In genomic region chr4:11489449-11490083, GRCh38 we compare ENCODE assay signal across 15 cellular contexts.
A peak's percentile ranks its signal among the peaks of the same experiment; 100 is the strongest.
DNase-seq lines count a peak whose midpoint lies in the region; ATAC-seq and TF ChIP-seq lines count a peak whose summit lies in the region.
"Had no signal": no experiment of that assay in that cellular context is flagged by ENCODE, and none has a peak within 500 bp of the region (broad histone marks: within the 10 kb centered on the region; RNA-seq: fewer than 3 reads in every experiment).

No MANE protein-coding gene starts in this region.

- no peak overlapping the region for H3K4me3 ChIP-seq in right atrium auricular region
- H3K4me3 ChIP-seq: SJSA1 had no signal

- intact Hi-C loops in Right ventricle myocardium inferior (cut with DNase I) = no loop called here
- intact Hi-C loops in dendritic cell treated with granulocyte-macrophage colony-stimulating factor and Interleukin-4, amounts not matched to agents 40 ng/mL and 50 ng/mL, for 4 days (cut with micrococcal nuclease) = no loop called here

- H3K36me3 ChIP-seq in right atrium auricular region = no peaks in the 10 kb centered on the region
- H3K36me3 ChIP-seq: SJSA1 had no signal

- no peak for TF ChIP-seq CTCF in right atrium auricular region (IDR thresholded peaks at IDR 0.05)

- H3K9me3 Mint-ChIP-seq in dendritic cell treated with granulocyte-macrophage colony-stimulating factor and Interleukin-4, amounts not matched to agents 40 ng/mL and 50 ng/mL, for 4 days = peaks cover 9% of the 10 kb centered on the region
- H3K9me3 Mint-ChIP-seq in stimulated activated effector memory CD8-positive, alpha-beta T cell treated with anti-CD3 and anti-CD28 coated beads, Interleukin-12 subunit alpha, Interleukin-12 subunit beta, amount 100 ng/mL, for 72 hours = no peaks in the 10 kb centered on the region
- H3K9me3 Mint-ChIP-seq: activated naive CD4-positive, alpha-beta T cell treated with anti-CD3 and anti-CD28 coated beads, Interleukin-2, amount 10 ng/mL, durations not matched to agents 7 days and 5 days; effector memory CD8-positive, alpha-beta T cell had no signal

- peaks cover 34% of the 10 kb centered on the region for H3K4me1 Mint-ChIP-seq in dendritic cell treated with granulocyte-macrophage colony-stimulating factor and Interleukin-4, amounts not matched to agents 40 ng/mL and 50 ng/mL, for 4 days (ENCODE audit: low read depth)
- H3K4me1 Mint-ChIP-seq in stimulated activated effector memory CD8-positive, alpha-beta T cell treated with anti-CD3 and anti-CD28 coated beads, Interleukin-12 subunit alpha, Interleukin-12 subunit beta, amount 100 ng/mL, for 72 hours = peaks cover 22% of the 10 kb centered on the region

- no peaks in the 10 kb centered on the region for H3K27me3 Mint-ChIP-seq in dendritic cell treated with granulocyte-macrophage colony-stimulating factor and Interleukin-4, amounts not matched to agents 40 ng/mL and 50 ng/mL, for 4 days
- H3K27me3 Mint-ChIP-seq: effector memory CD8-positive, alpha-beta T cell had no signal

- peak overlapping the region; percentile 76 for H3K27ac Mint-ChIP-seq in dendritic cell treated with granulocyte-macrophage colony-stimulating factor and Interleukin-4, amounts not matched to agents 40 ng/mL and 50 ng/mL, for 4 days
- no peak overlapping the region for H3K27ac Mint-ChIP-seq in stimulated activated effector memory CD8-positive, alpha-beta T cell treated with anti-CD3 and anti-CD28 coated beads, Interleukin-12 subunit alpha, Interleukin-12 subunit beta, amount 100 ng/mL, for 72 hours
- H3K27ac Mint-ChIP-seq: activated CD8-positive, alpha-beta memory T cell treated with anti-CD3 and anti-CD28 coated beads, Interleukin-2, amount 10 ng/mL, durations not matched to agents 7 days and 5 days; activated naive CD4-positive, alpha-beta T cell treated with anti-CD3 and anti-CD28 coated beads, Interleukin-2, amount 10 ng/mL, durations not matched to agents 7 days and 5 days had no signal

- no peak overlapping the region for H3K4me3 Mint-ChIP-seq in dendritic cell treated with granulocyte-macrophage colony-stimulating factor and Interleukin-4, amounts not matched to agents 40 ng/mL and 50 ng/mL, for 4 days
- no peak overlapping the region for H3K4me3 Mint-ChIP-seq in stimulated activated effector memory CD8-positive, alpha-beta T cell treated with anti-CD3 and anti-CD28 coated beads, Interleukin-12 subunit alpha, Interleukin-12 subunit beta, amount 100 ng/mL, for 72 hours
- H3K4me3 Mint-ChIP-seq: activated CD8-positive, alpha-beta memory T cell treated with anti-CD3 and anti-CD28 coated beads, Interleukin-2, amount 10 ng/mL, durations not matched to agents 7 days and 5 days; activated naive CD4-positive, alpha-beta T cell treated with anti-CD3 and anti-CD28 coated beads, Interleukin-2, amount 10 ng/mL, durations not matched to agents 7 days and 5 days had no signal

- ATAC-seq in Right ventricle myocardium inferior (peak; percentile 48), HG03439 (IDR thresholded peaks at IDR 0.05; ENCODE audit: unreplicated experiment) (peak; percentile 79)
- peak; percentile 67 for ATAC-seq in stimulated activated effector memory CD8-positive, alpha-beta T cell treated with anti-CD3 and anti-CD28 coated beads, Interleukin-12 subunit alpha, Interleukin-12 subunit beta, amount 100 ng/mL, for 72 hours
- ATAC-seq: activated CD8-positive, alpha-beta memory T cell treated with anti-CD3 and anti-CD28 coated beads, Interleukin-2, amount 10 ng/mL, durations not matched to agents 7 days and 5 days; effector memory CD8-positive, alpha-beta T cell had no signal

- no peak for DNase-seq in Right ventricle myocardium inferior (ENCODE audit: missing footprints)
- no peak for DNase-seq in right atrium auricular region (ENCODE audit: low spot score)
- no peak for DNase-seq in stimulated activated effector memory CD8-positive, alpha-beta T cell treated with anti-CD3 and anti-CD28 coated beads, Interleukin-12 subunit alpha, Interleukin-12 subunit beta, amount 100 ng/mL, for 72 hours (ENCODE audit: low spot score in 2 of 2)
- no peak for DNase-seq in activated effector memory CD4-positive, alpha-beta T cell treated with anti-CD3 and anti-CD28 coated beads, Interleukin-2, amount 50 U/mL, for 16 hours
- no peak for DNase-seq in ureter (ENCODE audit: low spot score)
- DNase-seq in islet precursor cell = no peak
- DNase-seq: activated CD8-positive, alpha-beta memory T cell treated with anti-CD3 and anti-CD28 coated beads, Interleukin-2, amount 10 ng/mL, durations not matched to agents 7 days and 5 days; activated naive CD4-positive, alpha-beta T cell treated with anti-CD3 and anti-CD28 coated beads, Interleukin-2, amount 10 ng/mL, durations not matched to agents 7 days and 5 days; effector memory CD8-positive, alpha-beta T cell; foreskin melanocyte; KBM-7; stimulated activated CD4-positive, alpha-beta T cell treated with anti-CD3 and anti-CD28 coated beads, Interleukin-15, amount 100 ng/mL, for 24 hours had no signal

- no peak overlapping the region for H3K27ac ChIP-seq in right atrium auricular region
- H3K27ac ChIP-seq: SJSA1 had no signal

- no peaks in the 10 kb centered on the region for H3K9me3 ChIP-seq in right atrium auricular region
- H3K9me3 ChIP-seq: SJSA1 had no signal

- no peaks in the 10 kb centered on the region for H3K27me3 ChIP-seq in right atrium auricular region
- H3K27me3 ChIP-seq: SJSA1 had no signal

- no peaks in the 10 kb centered on the region for H3K36me3 Mint-ChIP-seq in dendritic cell treated with granulocyte-macrophage colony-stimulating factor and Interleukin-4, amounts not matched to agents 40 ng/mL and 50 ng/mL, for 4 days (ENCODE audit: low read depth)
- no peaks in the 10 kb centered on the region for H3K36me3 Mint-ChIP-seq in stimulated activated effector memory CD8-positive, alpha-beta T cell treated with anti-CD3 and anti-CD28 coated beads, Interleukin-12 subunit alpha, Interleukin-12 subunit beta, amount 100 ng/mL, for 72 hours
- H3K36me3 Mint-ChIP-seq: activated CD8-positive, alpha-beta memory T cell treated with anti-CD3 and anti-CD28 coated beads, Interleukin-2, amount 10 ng/mL, durations not matched to agents 7 days and 5 days; activated naive CD4-positive, alpha-beta T cell treated with anti-CD3 and anti-CD28 coated beads, Interleukin-2, amount 10 ng/mL, durations not matched to agents 7 days and 5 days had no signal

- H3K4me1 ChIP-seq in right atrium auricular region = no peaks in the 10 kb centered on the region
- H3K4me1 ChIP-seq: SJSA1 had no signal
